ENCODE assay signal across 1 cellular context in genomic region chr11:125455851-125456250, GRCh38.
TF ChIP-seq lines count a peak whose summit lies in the region.

No MANE protein-coding gene starts in this region.

TF ChIP-seq in K562, 482 proteins besides CTCF, POLR2A, EP300 and RAD21 (continued from another document):
- TF ChIP-seq HDAC3 (IDR thresholded peaks at IDR 0.05; ENCODE audit: borderline replicate concordance, partially characterized antibody) (no peak), KHSRP (IDR thresholded peaks at IDR 0.05) (no peak), HEY1 (CRISPR knock-in tag; IDR thresholded peaks at IDR 0.05; ENCODE audit: borderline replicate concordance) (no peak), GTF2B (IDR thresholded peaks at IDR 0.05; ENCODE audit: extremely low read depth, insufficient read length) (no peak), BCOR (IDR thresholded peaks at IDR 0.05) (no peak), EGR1 (conservative IDR thresholded peaks at IDR 0.05) (no peak), TFE3 (CRISPR knock-in tag; IDR thresholded peaks at IDR 0.05) (no peak), ESRRA (IDR thresholded peaks at IDR 0.05; ENCODE audit: borderline replicate concordance, low read depth) (no peak), ZBTB49 (CRISPR knock-in tag; IDR thresholded peaks at IDR 0.05; ENCODE audit: borderline replicate concordance) (no peak), ATF3 (IDR thresholded peaks at IDR 0.05) (no peak), ATF3 (CRISPR knock-in tag; conservative IDR thresholded peaks at IDR 0.05) (no peak)
